In the genomic region with DNA sequence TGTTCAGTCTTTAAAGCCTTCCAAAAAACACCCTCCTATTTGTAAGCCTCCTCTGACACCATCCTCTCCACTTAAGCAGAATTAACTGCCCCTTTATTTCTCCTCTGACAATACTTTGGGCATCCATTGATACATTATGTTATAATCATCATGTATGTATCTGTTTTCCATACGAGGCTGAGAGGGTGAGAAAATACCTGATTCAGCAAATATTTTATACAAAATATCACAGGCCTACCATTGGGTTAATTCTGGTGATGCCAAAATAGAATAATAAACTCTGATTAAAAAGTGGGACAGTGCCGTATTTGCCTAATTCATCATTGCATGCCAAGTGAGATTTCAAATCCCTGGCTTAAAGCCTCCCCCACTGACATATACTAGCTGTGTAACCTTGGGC, we compare ENCODE assay signal across 1 cellular context.
TF ChIP-seq lines count a peak whose summit lies in the region.

No MANE protein-coding gene starts in this region.

TF ChIP-seq in K562, 482 proteins besides CTCF, POLR2A, EP300 and RAD21 (continued from another document and continues in another):
- TF ChIP-seq, protein P1, sequence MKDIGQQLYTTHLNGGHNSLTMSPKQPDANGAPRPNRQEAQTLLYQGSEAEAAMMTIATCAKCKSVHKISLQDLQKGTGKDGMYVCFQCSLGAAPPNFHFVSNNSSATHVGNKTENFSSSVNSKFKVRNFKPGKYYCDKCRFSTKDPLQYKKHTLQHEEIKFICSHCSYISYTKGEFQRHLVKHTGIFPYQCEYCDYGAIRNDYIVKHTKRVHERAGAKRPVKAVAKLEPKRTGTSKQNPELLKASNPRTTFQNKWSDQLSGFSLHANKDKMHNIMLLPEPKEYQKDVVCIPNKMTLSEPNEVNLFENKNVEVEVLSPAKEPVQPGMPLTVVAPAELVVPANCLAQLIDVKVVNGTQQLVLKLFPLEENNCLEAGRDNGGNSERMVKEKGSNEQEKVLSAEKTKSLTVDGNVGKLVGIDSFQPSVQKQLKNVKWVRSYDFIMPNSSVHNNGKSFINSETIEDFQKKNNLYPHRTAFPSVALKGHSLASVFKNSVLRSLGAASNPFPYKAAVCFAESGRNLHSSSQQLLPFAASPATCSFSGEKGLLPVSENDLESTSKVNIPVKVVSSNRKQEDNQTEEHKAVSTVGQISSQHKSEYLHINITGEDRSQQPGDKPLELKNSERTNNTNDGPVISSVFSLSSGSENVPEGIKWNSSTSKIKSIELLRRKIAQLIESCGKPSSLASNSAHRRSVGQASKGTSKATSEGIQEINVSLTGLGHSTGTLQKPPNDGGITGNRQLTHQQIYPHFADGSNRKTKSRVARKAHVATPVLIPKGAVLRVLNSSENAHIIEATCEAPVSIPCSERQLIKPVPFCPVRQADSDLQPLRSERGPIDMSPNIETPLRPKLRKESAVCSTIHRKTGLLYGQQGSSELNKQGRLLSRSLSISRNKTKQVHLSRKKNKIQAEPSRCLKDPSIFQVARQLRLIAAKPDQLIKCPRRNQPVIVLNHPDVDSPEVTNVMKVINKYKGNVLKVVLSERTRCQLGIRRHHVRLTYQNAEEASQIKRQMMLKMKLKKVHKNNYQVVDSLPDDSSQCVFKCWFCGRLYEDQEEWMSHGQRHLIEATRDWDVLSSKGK (CRISPR knock-in tag; IDR thresholded peaks at IDR 0.05): no peak
- TF ChIP-seq SMARCC2 (IDR thresholded peaks at IDR 0.05; ENCODE audit: low read depth) (no peak), OTX1 (CRISPR knock-in tag; IDR thresholded peaks at IDR 0.05) (no peak), ZNF316 (IDR thresholded peaks at IDR 0.05) (peak; percentile 66), CBX2 (IDR thresholded peaks at IDR 0.05; ENCODE audit: insufficient read depth, low read length, poor library complexity, severe bottlenecking) (no peak), NR3C1 (CRISPR knock-in tag; IDR thresholded peaks at IDR 0.05) (no peak), SMAD4 (CRISPR knock-in tag; conservative IDR thresholded peaks at IDR 0.05) (no peak), HEY1 (CRISPR knock-in tag; IDR thresholded peaks at IDR 0.05; ENCODE audit: borderline replicate concordance) (no peak), NFE2 (IDR thresholded peaks at IDR 0.05; ENCODE audit: low read depth) (no peak), MAFF (IDR thresholded peaks at IDR 0.05; ENCODE audit: low read length) (peak; percentile 73), MYNN (IDR thresholded peaks at IDR 0.05) (no peak), MYNN (CRISPR knock-in tag; IDR thresholded peaks at IDR 0.05) (no peak), ZNF778 (CRISPR knock-in tag; IDR thresholded peaks at IDR 0.05) (no peak), WHSC1 (IDR thresholded peaks at IDR 0.05; ENCODE audit: low read length) (no peak), ZBTB1 (CRISPR knock-in tag; IDR thresholded peaks at IDR 0.05; ENCODE audit: borderline replicate concordance, low read depth) (no peak), FOS (IDR thresholded peaks at IDR 0.05; ENCODE audit: extremely low read depth, insufficient read length) (no peak), ZNF717 (CRISPR knock-in tag; IDR thresholded peaks at IDR 0.05) (no peak), MAFK (IDR thresholded peaks at IDR 0.05; ENCODE audit: low read length) (peak; percentile 75), C11orf30 (IDR thresholded peaks at IDR 0.05; ENCODE audit: low read depth) (peak; percentile 60), MAFG (tag; conservative IDR thresholded peaks at IDR 0.05) (peak; percentile 63), PML (IDR thresholded peaks at IDR 0.05; ENCODE audit: low read length) (no peak)
- TF ChIP-seq, protein P2, sequence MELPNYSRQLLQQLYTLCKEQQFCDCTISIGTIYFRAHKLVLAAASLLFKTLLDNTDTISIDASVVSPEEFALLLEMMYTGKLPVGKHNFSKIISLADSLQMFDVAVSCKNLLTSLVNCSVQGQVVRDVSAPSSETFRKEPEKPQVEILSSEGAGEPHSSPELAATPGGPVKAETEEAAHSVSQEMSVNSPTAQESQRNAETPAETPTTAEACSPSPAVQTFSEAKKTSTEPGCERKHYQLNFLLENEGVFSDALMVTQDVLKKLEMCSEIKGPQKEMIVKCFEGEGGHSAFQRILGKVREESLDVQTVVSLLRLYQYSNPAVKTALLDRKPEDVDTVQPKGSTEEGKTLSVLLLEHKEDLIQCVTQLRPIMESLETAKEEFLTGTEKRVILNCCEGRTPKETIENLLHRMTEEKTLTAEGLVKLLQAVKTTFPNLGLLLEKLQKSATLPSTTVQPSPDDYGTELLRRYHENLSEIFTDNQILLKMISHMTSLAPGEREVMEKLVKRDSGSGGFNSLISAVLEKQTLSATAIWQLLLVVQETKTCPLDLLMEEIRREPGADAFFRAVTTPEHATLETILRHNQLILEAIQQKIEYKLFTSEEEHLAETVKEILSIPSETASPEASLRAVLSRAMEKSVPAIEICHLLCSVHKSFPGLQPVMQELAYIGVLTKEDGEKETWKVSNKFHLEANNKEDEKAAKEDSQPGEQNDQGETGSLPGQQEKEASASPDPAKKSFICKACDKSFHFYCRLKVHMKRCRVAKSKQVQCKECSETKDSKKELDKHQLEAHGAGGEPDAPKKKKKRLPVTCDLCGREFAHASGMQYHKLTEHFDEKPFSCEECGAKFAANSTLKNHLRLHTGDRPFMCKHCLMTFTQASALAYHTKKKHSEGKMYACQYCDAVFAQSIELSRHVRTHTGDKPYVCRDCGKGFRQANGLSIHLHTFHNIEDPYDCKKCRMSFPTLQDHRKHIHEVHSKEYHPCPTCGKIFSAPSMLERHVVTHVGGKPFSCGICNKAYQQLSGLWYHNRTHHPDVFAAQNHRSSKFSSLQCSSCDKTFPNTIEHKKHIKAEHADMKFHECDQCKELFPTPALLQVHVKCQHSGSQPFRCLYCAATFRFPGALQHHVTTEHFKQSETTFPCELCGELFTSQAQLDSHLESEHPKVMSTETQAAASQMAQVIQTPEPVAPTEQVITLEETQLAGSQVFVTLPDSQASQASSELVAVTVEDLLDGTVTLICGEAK (IDR thresholded peaks at IDR 0.05): no peak
- TF ChIP-seq, protein P2 (CRISPR knock-in tag; IDR thresholded peaks at IDR 0.05): no peak
- TF ChIP-seq, protein P3, sequence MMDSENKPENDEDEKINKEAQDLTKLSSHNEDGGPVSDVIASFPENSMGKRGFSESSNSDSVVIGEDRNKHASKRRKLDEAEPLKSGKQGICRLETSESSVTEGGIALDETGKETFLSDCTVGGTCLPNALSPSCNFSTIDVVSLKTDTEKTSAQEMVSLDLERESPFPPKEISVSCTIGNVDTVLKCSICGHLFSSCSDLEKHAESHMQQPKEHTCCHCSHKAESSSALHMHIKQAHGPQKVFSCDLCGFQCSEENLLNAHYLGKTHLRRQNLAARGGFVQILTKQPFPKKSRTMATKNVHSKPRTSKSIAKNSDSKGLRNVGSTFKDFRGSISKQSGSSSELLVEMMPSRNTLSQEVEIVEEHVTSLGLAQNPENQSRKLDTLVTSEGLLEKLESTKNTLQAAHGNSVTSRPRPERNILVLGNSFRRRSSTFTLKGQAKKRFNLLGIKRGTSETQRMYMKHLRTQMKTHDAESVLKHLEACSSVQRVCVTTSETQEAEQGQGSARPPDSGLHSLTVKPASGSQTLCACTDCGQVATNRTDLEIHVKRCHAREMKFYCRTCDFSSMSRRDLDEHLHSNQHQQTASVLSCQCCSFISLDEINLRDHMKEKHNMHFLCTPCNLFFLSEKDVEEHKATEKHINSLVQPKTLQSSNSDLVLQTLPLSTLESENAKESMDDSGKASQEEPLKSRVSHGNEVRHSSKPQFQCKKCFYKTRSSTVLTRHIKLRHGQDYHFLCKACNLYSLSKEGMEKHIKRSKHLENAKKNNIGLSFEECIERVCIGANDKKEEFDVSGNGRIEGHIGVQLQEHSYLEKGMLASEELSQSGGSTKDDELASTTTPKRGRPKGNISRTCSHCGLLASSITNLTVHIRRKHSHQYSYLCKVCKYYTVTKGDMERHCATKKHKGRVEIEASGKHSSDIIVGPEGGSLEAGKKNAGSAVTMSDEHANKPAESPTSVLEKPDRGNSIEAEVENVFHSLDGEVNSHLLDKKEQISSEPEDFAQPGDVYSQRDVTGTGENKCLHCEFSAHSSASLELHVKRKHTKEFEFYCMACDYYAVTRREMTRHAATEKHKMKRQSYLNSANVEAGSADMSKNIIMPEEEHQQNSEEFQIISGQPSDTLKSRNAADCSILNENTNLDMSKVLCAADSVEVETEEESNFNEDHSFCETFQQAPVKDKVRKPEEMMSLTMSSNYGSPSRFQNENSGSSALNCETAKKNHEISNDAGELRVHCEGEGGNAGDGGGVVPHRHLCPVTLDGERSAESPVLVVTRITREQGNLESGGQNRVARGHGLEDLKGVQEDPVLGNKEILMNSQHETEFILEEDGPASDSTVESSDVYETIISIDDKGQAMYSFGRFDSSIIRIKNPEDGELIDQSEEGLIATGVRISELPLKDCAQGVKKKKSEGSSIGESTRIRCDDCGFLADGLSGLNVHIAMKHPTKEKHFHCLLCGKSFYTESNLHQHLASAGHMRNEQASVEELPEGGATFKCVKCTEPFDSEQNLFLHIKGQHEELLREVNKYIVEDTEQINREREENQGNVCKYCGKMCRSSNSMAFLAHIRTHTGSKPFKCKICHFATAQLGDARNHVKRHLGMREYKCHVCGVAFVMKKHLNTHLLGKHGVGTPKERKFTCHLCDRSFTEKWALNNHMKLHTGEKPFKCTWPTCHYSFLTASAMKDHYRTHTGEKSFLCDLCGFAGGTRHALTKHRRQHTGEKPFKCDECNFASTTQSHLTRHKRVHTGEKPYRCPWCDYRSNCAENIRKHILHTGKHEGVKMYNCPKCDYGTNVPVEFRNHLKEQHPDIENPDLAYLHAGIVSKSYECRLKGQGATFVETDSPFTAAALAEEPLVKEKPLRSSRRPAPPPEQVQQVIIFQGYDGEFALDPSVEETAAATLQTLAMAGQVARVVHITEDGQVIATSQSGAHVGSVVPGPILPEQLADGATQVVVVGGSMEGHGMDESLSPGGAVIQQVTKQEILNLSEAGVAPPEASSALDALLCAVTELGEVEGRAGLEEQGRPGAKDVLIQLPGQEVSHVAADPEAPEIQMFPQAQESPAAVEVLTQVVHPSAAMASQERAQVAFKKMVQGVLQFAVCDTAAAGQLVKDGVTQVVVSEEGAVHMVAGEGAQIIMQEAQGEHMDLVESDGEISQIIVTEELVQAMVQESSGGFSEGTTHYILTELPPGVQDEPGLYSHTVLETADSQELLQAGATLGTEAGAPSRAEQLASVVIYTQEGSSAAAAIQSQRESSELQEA (IDR thresholded peaks at IDR 0.05; ENCODE audit: low read depth): no peak
- TF ChIP-seq, protein P4, sequence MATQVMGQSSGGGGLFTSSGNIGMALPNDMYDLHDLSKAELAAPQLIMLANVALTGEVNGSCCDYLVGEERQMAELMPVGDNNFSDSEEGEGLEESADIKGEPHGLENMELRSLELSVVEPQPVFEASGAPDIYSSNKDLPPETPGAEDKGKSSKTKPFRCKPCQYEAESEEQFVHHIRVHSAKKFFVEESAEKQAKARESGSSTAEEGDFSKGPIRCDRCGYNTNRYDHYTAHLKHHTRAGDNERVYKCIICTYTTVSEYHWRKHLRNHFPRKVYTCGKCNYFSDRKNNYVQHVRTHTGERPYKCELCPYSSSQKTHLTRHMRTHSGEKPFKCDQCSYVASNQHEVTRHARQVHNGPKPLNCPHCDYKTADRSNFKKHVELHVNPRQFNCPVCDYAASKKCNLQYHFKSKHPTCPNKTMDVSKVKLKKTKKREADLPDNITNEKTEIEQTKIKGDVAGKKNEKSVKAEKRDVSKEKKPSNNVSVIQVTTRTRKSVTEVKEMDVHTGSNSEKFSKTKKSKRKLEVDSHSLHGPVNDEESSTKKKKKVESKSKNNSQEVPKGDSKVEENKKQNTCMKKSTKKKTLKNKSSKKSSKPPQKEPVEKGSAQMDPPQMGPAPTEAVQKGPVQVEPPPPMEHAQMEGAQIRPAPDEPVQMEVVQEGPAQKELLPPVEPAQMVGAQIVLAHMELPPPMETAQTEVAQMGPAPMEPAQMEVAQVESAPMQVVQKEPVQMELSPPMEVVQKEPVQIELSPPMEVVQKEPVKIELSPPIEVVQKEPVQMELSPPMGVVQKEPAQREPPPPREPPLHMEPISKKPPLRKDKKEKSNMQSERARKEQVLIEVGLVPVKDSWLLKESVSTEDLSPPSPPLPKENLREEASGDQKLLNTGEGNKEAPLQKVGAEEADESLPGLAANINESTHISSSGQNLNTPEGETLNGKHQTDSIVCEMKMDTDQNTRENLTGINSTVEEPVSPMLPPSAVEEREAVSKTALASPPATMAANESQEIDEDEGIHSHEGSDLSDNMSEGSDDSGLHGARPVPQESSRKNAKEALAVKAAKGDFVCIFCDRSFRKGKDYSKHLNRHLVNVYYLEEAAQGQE (CRISPR knock-in tag; IDR thresholded peaks at IDR 0.05; ENCODE audit: low read depth): no peak
- TF ChIP-seq, protein P5, sequence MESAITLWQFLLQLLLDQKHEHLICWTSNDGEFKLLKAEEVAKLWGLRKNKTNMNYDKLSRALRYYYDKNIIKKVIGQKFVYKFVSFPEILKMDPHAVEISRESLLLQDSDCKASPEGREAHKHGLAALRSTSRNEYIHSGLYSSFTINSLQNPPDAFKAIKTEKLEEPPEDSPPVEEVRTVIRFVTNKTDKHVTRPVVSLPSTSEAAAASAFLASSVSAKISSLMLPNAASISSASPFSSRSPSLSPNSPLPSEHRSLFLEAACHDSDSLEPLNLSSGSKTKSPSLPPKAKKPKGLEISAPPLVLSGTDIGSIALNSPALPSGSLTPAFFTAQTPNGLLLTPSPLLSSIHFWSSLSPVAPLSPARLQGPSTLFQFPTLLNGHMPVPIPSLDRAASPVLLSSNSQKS (CRISPR knock-in tag; IDR thresholded peaks at IDR 0.05): no peak
